1 cellular context compared by ENCODE assay signal in the genomic region with DNA sequence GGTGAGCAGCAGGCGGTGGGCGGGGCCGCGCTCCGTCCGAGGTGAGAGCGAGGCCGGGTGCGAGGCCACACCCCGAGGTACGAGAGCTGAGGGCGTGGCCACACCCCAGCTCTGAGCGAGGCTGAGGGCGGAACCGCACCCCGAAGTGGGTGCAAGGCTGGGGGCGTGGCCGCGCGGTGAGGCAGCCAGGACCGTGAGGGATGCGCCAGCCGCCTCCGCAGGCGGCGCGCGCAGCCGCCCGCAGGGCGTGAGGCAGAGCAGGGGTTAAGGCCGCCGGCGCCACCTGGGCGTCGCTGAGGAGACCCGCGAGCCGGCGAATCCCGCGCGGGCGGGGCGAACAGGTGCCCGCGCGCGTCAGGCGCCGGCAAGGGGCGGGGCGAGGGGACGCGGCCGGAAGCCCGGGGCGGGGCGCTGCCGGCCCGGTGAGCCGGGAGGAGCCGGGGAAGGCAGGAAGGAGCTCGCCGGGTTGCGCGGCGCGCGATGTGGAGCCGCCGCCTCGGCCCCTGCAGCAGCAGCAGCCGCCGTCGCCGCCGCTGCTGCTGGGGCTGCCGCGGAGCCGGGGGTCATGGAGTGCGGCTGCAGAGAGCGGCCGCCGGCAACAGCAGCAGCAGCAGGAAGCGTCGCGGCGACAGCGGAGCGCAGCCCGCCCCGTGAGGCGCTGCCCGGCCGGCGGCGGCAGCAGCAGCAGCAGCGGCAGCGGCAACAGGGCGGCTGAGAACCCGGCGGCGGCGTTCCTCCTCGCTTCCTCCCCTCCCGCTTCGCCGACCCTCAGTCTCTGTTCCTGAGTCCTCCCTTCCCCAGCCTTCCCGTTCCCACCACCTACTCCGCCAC.
A peak's percentile ranks its signal among the peaks of the same experiment; 100 is the strongest.
TF ChIP-seq lines count a peak whose summit lies in the region.

A gene with protein sequence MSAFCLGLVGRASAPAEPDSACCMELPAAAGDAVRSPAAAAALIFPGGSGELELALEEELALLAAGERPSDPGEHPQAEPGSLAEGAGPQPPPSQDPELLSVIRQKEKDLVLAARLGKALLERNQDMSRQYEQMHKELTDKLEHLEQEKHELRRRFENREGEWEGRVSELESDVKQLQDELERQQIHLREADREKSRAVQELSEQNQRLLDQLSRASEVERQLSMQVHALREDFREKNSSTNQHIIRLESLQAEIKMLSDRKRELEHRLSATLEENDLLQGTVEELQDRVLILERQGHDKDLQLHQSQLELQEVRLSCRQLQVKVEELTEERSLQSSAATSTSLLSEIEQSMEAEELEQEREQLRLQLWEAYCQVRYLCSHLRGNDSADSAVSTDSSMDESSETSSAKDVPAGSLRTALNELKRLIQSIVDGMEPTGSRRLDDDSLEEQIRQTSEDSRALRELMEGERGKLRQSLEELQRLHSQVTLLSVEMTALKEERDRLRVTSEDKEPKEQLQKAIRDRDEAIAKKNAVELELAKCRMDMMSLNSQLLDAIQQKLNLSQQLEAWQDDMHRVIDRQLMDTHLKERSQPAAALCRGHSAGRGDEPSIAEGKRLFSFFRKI (plus strand): TSS at position 449 of the 831 bp plus-strand sequence. CDS start 633 bp downstream, outside the sequence.

TF ChIP-seq in HepG2, 621 proteins besides CTCF, POLR2A, EP300 and RAD21 (continued from another document and continues in another):
- TF ChIP-seq ZNF564 (CRISPR knock-in tag; IDR thresholded peaks at IDR 0.05), result peak; percentile 26; the same call in 1 of the 2 replicates
- TF ChIP-seq SMYD3 (CRISPR knock-in tag; IDR thresholded peaks at IDR 0.05), result no peak
- TF ChIP-seq, protein P1, sequence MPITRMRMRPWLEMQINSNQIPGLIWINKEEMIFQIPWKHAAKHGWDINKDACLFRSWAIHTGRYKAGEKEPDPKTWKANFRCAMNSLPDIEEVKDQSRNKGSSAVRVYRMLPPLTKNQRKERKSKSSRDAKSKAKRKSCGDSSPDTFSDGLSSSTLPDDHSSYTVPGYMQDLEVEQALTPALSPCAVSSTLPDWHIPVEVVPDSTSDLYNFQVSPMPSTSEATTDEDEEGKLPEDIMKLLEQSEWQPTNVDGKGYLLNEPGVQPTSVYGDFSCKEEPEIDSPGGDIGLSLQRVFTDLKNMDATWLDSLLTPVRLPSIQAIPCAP (CRISPR knock-in tag; IDR thresholded peaks at IDR 0.05; ENCODE audit: low read depth), result no peak
- TF ChIP-seq SAP130 (CRISPR knock-in tag; IDR thresholded peaks at IDR 0.05; ENCODE audit: low read depth), result peak; percentile 47; the same call in 1 of the 2 replicates
- peak; percentile 61 for TF ChIP-seq SP4 (CRISPR knock-in tag; IDR thresholded peaks at IDR 0.05)
- TF ChIP-seq CHCHD3 (CRISPR knock-in tag; IDR thresholded peaks at IDR 0.05), result peak; percentile 13; the same call in 1 of the 2 replicates
- TF ChIP-seq KLF6 (CRISPR knock-in tag; IDR thresholded peaks at IDR 0.05), result 0 out of 2 replicates have a peak, but pooled peaks have one; percentile 36
- TF ChIP-seq, protein P2, sequence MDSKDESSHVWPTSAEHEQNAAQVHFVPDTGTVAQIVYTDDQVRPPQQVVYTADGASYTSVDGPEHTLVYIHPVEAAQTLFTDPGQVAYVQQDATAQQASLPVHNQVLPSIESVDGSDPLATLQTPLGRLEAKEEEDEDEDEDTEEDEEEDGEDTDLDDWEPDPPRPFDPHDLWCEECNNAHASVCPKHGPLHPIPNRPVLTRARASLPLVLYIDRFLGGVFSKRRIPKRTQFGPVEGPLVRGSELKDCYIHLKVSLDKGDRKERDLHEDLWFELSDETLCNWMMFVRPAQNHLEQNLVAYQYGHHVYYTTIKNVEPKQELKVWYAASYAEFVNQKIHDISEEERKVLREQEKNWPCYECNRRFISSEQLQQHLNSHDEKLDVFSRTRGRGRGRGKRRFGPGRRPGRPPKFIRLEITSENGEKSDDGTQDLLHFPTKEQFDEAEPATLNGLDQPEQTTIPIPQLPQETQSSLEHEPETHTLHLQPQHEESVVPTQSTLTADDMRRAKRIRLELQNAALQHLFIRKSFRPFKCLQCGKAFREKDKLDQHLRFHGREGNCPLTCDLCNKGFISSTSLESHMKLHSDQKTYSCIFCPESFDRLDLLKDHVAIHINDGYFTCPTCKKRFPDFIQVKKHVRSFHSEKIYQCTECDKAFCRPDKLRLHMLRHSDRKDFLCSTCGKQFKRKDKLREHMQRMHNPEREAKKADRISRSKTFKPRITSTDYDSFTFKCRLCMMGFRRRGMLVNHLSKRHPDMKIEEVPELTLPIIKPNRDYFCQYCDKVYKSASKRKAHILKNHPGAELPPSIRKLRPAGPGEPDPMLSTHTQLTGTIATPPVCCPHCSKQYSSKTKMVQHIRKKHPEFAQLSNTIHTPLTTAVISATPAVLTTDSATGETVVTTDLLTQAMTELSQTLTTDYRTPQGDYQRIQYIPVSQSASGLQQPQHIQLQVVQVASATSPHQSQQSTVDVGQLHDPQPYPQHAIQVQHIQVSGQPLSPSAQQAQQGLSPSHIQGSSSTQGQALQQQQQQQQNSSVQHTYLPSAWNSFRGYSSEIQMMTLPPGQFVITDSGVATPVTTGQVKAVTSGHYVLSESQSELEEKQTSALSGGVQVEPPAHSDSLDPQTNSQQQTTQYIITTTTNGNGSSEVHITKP (CRISPR knock-in tag; IDR thresholded peaks at IDR 0.05; ENCODE audit: low read depth), result no peak
- TF ChIP-seq ZNF713 (CRISPR knock-in tag; IDR thresholded peaks at IDR 0.05), result no peak
- TF ChIP-seq IRX3 (CRISPR knock-in tag; IDR thresholded peaks at IDR 0.05; ENCODE audit: borderline replicate concordance, low read depth), result peak; percentile 27; the same call in 1 of the 2 replicates
- 0 out of 2 replicates have a peak, but pooled peaks have one; percentile 16 for TF ChIP-seq ZNF792 (CRISPR knock-in tag; IDR thresholded peaks at IDR 0.05)
- peak; percentile 52; the same call in 1 of the 2 replicates for TF ChIP-seq HDAC1 (CRISPR knock-in tag; IDR thresholded peaks at IDR 0.05)
- TF ChIP-seq, protein P3, sequence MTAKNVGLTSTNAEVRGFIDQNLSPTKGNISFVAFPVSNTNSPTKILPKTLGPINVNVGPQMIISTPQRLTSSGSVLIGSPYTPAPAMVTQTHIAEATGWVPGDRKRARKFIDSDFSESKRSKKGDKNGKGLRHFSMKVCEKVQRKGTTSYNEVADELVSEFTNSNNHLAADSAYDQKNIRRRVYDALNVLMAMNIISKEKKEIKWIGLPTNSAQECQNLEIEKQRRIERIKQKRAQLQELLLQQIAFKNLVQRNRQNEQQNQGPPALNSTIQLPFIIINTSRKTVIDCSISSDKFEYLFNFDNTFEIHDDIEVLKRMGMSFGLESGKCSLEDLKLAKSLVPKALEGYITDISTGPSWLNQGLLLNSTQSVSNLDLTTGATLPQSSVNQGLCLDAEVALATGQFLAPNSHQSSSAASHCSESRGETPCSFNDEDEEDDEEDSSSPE (CRISPR knock-in tag; IDR thresholded peaks at IDR 0.05), result 0 out of 2 replicates have a peak, but pooled peaks have one; percentile 40
- 0 out of 2 replicates have a peak, but pooled peaks have one; percentile 10 for TF ChIP-seq RXRA (CRISPR knock-in tag; IDR thresholded peaks at IDR 0.05)
- peak; percentile 70; the same call in 1 of the 2 replicates for TF ChIP-seq TBX2 (CRISPR knock-in tag; IDR thresholded peaks at IDR 0.05; ENCODE audit: borderline replicate concordance)
- TF ChIP-seq, protein P4, sequence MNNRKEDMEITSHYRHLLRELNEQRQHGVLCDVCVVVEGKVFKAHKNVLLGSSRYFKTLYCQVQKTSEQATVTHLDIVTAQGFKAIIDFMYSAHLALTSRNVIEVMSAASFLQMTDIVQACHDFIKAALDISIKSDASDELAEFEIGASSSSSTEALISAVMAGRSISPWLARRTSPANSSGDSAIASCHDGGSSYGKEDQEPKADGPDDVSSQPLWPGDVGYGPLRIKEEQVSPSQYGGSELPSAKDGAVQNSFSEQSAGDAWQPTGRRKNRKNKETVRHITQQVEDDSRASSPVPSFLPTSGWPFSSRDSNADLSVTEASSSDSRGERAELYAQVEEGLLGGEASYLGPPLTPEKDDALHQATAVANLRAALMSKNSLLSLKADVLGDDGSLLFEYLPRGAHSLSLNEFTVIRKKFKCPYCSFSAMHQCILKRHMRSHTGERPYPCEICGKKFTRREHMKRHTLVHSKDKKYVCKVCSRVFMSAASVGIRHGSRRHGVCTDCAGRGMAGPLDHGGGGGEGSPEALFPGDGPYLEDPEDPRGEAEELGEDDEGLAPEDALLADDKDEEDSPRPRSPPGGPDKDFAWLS (CRISPR knock-in tag; IDR thresholded peaks at IDR 0.05; ENCODE audit: borderline replicate concordance), result 0 out of 2 replicates have a peak, but pooled peaks have one; percentile 14
- TF ChIP-seq, protein P5, sequence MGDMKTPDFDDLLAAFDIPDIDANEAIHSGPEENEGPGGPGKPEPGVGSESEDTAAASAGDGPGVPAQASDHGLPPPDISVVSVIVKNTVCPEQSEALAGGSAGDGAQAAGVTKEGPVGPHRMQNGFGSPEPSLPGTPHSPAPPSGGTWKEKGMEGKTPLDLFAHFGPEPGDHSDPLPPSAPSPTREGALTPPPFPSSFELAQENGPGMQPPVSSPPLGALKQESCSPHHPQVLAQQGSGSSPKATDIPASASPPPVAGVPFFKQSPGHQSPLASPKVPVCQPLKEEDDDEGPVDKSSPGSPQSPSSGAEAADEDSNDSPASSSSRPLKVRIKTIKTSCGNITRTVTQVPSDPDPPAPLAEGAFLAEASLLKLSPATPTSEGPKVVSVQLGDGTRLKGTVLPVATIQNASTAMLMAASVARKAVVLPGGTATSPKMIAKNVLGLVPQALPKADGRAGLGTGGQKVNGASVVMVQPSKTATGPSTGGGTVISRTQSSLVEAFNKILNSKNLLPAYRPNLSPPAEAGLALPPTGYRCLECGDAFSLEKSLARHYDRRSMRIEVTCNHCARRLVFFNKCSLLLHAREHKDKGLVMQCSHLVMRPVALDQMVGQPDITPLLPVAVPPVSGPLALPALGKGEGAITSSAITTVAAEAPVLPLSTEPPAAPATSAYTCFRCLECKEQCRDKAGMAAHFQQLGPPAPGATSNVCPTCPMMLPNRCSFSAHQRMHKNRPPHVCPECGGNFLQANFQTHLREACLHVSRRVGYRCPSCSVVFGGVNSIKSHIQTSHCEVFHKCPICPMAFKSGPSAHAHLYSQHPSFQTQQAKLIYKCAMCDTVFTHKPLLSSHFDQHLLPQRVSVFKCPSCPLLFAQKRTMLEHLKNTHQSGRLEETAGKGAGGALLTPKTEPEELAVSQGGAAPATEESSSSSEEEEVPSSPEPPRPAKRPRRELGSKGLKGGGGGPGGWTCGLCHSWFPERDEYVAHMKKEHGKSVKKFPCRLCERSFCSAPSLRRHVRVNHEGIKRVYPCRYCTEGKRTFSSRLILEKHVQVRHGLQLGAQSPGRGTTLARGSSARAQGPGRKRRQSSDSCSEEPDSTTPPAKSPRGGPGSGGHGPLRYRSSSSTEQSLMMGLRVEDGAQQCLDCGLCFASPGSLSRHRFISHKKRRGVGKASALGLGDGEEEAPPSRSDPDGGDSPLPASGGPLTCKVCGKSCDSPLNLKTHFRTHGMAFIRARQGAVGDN (CRISPR knock-in tag; IDR thresholded peaks at IDR 0.05), result peak; percentile 73
- 0 out of 2 replicates have a peak, but pooled peaks have one; percentile 49 for TF ChIP-seq ZNF225 (CRISPR knock-in tag; IDR thresholded peaks at IDR 0.05)
- no peak for TF ChIP-seq MYNN (CRISPR knock-in tag; IDR thresholded peaks at IDR 0.05; ENCODE audit: low read depth)
- no peak for TF ChIP-seq HOXA7 (CRISPR knock-in tag; IDR thresholded peaks at IDR 0.05)
- 0 out of 2 replicates have a peak, but pooled peaks have one; percentile 7 for TF ChIP-seq ZNF431 (CRISPR knock-in tag; IDR thresholded peaks at IDR 0.05; ENCODE audit: borderline replicate concordance, low read depth)
- TF ChIP-seq, protein P6, sequence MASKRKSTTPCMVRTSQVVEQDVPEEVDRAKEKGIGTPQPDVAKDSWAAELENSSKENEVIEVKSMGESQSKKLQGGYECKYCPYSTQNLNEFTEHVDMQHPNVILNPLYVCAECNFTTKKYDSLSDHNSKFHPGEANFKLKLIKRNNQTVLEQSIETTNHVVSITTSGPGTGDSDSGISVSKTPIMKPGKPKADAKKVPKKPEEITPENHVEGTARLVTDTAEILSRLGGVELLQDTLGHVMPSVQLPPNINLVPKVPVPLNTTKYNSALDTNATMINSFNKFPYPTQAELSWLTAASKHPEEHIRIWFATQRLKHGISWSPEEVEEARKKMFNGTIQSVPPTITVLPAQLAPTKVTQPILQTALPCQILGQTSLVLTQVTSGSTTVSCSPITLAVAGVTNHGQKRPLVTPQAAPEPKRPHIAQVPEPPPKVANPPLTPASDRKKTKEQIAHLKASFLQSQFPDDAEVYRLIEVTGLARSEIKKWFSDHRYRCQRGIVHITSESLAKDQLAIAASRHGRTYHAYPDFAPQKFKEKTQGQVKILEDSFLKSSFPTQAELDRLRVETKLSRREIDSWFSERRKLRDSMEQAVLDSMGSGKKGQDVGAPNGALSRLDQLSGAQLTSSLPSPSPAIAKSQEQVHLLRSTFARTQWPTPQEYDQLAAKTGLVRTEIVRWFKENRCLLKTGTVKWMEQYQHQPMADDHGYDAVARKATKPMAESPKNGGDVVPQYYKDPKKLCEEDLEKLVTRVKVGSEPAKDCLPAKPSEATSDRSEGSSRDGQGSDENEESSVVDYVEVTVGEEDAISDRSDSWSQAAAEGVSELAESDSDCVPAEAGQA (IDR thresholded peaks at IDR 0.05; ENCODE audit: low read depth), result no peak
- TF ChIP-seq, protein P6 (CRISPR knock-in tag; IDR thresholded peaks at IDR 0.05; ENCODE audit: borderline replicate concordance), result peak; percentile 19; the same call in 1 of the 2 replicates
- peak; percentile 24 for TF ChIP-seq TEAD3 (CRISPR knock-in tag; optimal IDR thresholded peaks at IDR 0.05; ENCODE audit: borderline replicate concordance)
- TF ChIP-seq DNMT3B (CRISPR knock-in tag; conservative IDR thresholded peaks at IDR 0.05), result no peak
- TF ChIP-seq ZSCAN21 (CRISPR knock-in tag; IDR thresholded peaks at IDR 0.05; ENCODE audit: borderline replicate concordance), result peak; percentile 51; the same call in 1 of the 2 replicates
- no peak for TF ChIP-seq MAZ (IDR thresholded peaks at IDR 0.05; ENCODE audit: borderline replicate concordance, low read depth, low read length)
- peak; percentile 60; the same call in 1 of the 2 replicates for TF ChIP-seq MAZ (CRISPR knock-in tag; IDR thresholded peaks at IDR 0.05; ENCODE audit: low read depth)
- TF ChIP-seq NRL (CRISPR knock-in tag; IDR thresholded peaks at IDR 0.05; ENCODE audit: borderline replicate concordance), result no peak
- TF ChIP-seq ASH2L (IDR thresholded peaks at IDR 0.05; ENCODE audit: insufficient read length, low read depth, low read length), result peak; percentile 57
- 0 out of 2 replicates have a peak, but pooled peaks have one; percentile 39 for TF ChIP-seq RBFOX2 (IDR thresholded peaks at IDR 0.05; ENCODE audit: low read depth, low read length)
